Comparison of ENCODE assay signal across 9 cellular contexts in genomic region chr14:77458249-77458950, GRCh38. TPM values are rescaled to one million over a fixed set of nuclear protein-coding genes. Genes with fewer than 3 reads are reported as not detected.
DNase-seq lines count a peak whose midpoint lies in the region; ATAC-seq and TF ChIP-seq lines count a peak whose summit lies in the region.
"Had no signal": no experiment of that assay in that cellular context is flagged by ENCODE, and none has a peak within 500 bp of the region (broad histone marks: within the 10 kb centered on the region; RNA-seq: fewer than 3 reads in every experiment).

No MANE protein-coding gene starts in this region.

- intact Hi-C loops in CD4-positive, alpha-beta memory T cell (cut with micrococcal nuclease): loop anchor here (5.0 kb wide), 1 partner anchor 1306 kb away; the partner anchor contains the start of gene GPATCH2L
- intact Hi-C loops in spleen (cut with DNase I; ENCODE audit: low total_unique reads): loop anchor here (5.0 to 10.0 kb wide), 4 partner anchors 81 to 256 kb away; partner anchors contain the start of genes SAMD15, SPTLC2 and TMED8

- ATAC-seq in GM19372 (IDR thresholded peaks at IDR 0.05; ENCODE audit: low read depth, unreplicated experiment) (peak; percentile 13), HG03439 (IDR thresholded peaks at IDR 0.05; ENCODE audit: unreplicated experiment) (peak; percentile 22)

- H3K9me3 ChIP-seq in CD4-positive, alpha-beta memory T cell (ENCODE audit: control insufficient read depth in 1 of 2, low read length in 2 of 2): no peaks in the 10 kb centered on the region
- H3K9me3 ChIP-seq in spleen: no peaks in the 10 kb centered on the region

- peaks cover 26 to 50% (median 35%) of the 10 kb centered on the region in 4 donors for H3K4me1 Mint-ChIP-seq in CD4-positive, alpha-beta memory T cell

- peak overlapping the region; percentile 94 to 100 (median 100) for H3K27ac Mint-ChIP-seq in CD4-positive, alpha-beta memory T cell

- peaks cover 0 to 4% (median 0%) of the 10 kb centered on the region in 8 donors for H3K9me3 Mint-ChIP-seq in CD4-positive, alpha-beta memory T cell

- CTCF ChIA-PET in CD4-positive, alpha-beta memory T cell (lab: Charles Lee; ENCODE audit: partially characterized antibody): interaction anchor here (1.0 to 2.4 kb wide), 10 partner anchors 9 to 248 kb away, joined by 3 to 8 read pairs (median 4); partner anchors contain the start of genes GSTZ1, POMT2, SAMD15 and TMED8

- H3K36me3 Mint-ChIP-seq in CD4-positive, alpha-beta memory T cell: peaks cover 31 to 52% of the 10 kb centered on the region in 2 donors

- H3K4me3 ChIP-seq in CD4-positive, alpha-beta memory T cell (ENCODE audit: low read length in 2 of 2): peak overlapping the region; percentile 99 to 100
- H3K4me3 ChIP-seq in astrocyte of the cerebellum (ENCODE audit: low read depth, low read length): peak overlapping the region; percentile 98
- H3K4me3 ChIP-seq in spleen: peak overlapping the region; percentile 78 to 100 (median 94)

- TF ChIP-seq CTCF in astrocyte of the cerebellum (IDR thresholded peaks at IDR 0.05; ENCODE audit: low read depth, low read length, missing control alignments) (no peak), spleen (IDR thresholded peaks at IDR 0.05 in 8 of 11, conservative IDR thresholded peaks at IDR 0.05 in 3 of 11) (peak in 1 of 11 experiments; percentile 4)

- TF ChIP-seq POLR2A in spleen (IDR thresholded peaks at IDR 0.05): no peak

- in situ Hi-C loops in SK-MEL-5 (cut with HindIII; ENCODE audit: low pct_unique_long_range_greater_than_20kb, low sequenced_read_pairs) (no loop called here), astrocyte of the cerebellum (cut with HindIII; ENCODE audit: low sequenced_read_pairs) (no loop called here)

- POLR2A ChIA-PET in CD4-positive, alpha-beta memory T cell (lab: Charles Lee; ENCODE audit: partially characterized antibody): interaction anchor here (0.6 to 2.0 kb wide), 6 partner anchors 81 to 528 kb away, joined by 3 to 13 read pairs (median 4); partner anchors contain the start of genes ALKBH1, GSTZ1, POMT2 and SAMD15

- peak; percentile 11 to 56 (median 18) for DNase-seq in CD4-positive, alpha-beta memory T cell
- peak; percentile 21 for DNase-seq in SK-MEL-5 (ENCODE audit: low read depth, low spot score)
- no peak for DNase-seq in astrocyte of the cerebellum (ENCODE audit: low read depth)
- DNase-seq in iPS-NIHi11 (ENCODE audit: low spot score): peak; percentile 28
- peak; percentile 81 for DNase-seq in spleen
- DNase-seq in GDM1 (lab: John Stamatoyannopoulos, UW): no peak

- H3K27me3 ChIP-seq in CD4-positive, alpha-beta memory T cell (ENCODE audit: insufficient read depth, low read length): no peaks in the 10 kb centered on the region
- H3K27me3 ChIP-seq in spleen (replicated peaks in 1 of 7): no peaks in the 10 kb centered on the region

- peak overlapping the region; percentile 100 for H3K4me3 Mint-ChIP-seq in CD4-positive, alpha-beta memory T cell

- WGBS in spleen, 5 donors: 0% methylated on average over 22 to 29 of the region's 29 CpGs

- no peaks in the 10 kb centered on the region for H3K27me3 Mint-ChIP-seq in CD4-positive, alpha-beta memory T cell

- peak overlapping the region; percentile 86 for H3K27ac ChIP-seq in CD4-positive, alpha-beta memory T cell (ENCODE audit: low read depth, low read length)
- peak overlapping the region; percentile 80 to 98 (median 92) for H3K27ac ChIP-seq in spleen

- peaks cover 30% of the 10 kb centered on the region for H3K36me3 ChIP-seq in CD4-positive, alpha-beta memory T cell (ENCODE audit: insufficient read depth, low read length)
- H3K36me3 ChIP-seq in spleen: peaks cover 5 to 48% (median 39%) of the 10 kb centered on the region in 6 donors

- H3K4me1 ChIP-seq in CD4-positive, alpha-beta memory T cell (ENCODE audit: insufficient read depth, low read length): peaks cover 29% of the 10 kb centered on the region
- H3K4me1 ChIP-seq in spleen: peaks cover 20 to 57% (median 35%) of the 10 kb centered on the region in 6 donors

RNA-seq across cellular contexts. Expression of gene AHSA1, which starts 0.5 kb away (rescaled TPM):
- total RNA-seq in CD4-positive, alpha-beta memory T cell: 10 to 100 TPM; 88.5 to 89.9 TPM
- polyA plus RNA-seq in CD4-positive, alpha-beta memory T cell: 100 to 1,000 TPM in 1 of 2 donors, 10 to 100 TPM in 1; 95.6 to 134 TPM
- total RNA-seq in SK-MEL-5 (2014; rRNA removed; shearing (Covaris generic)): 192 and 196 TPM in 2 replicates
- polyA plus RNA-seq in SK-MEL-5 (2015; cell fraction: cytosol; rRNA removed): 220 and 253 TPM in 2 replicates
- polyA plus RNA-seq in SK-MEL-5 (2015; cell fraction: nucleus; rRNA removed): 54.6 and 133 TPM in 2 replicates
- 100 to 1,000 TPM in 1 of 7 donors, 10 to 100 TPM in 6; 55.2 to 126 (median 95.0) TPM for total RNA-seq in spleen
- polyA plus RNA-seq in spleen: 10 to 100 TPM; 41.5 to 81.0 (median 73.6) TPM

RNA-seq across cellular contexts. Expression of gene VIPAS39, which starts 1.0 kb away (rescaled TPM):
- total RNA-seq in CD4-positive, alpha-beta memory T cell: 10 to 100 TPM; 18.6 to 22.5 TPM
- 1 to 10 TPM; 7.6 to 8.4 TPM for polyA plus RNA-seq in CD4-positive, alpha-beta memory T cell
- 21.8 and 26.4 TPM in 2 replicates for total RNA-seq in SK-MEL-5 (2014; rRNA removed; shearing (Covaris generic))
- polyA plus RNA-seq in SK-MEL-5 (2015; cell fraction: cytosol; rRNA removed): 18.4 and 23.7 TPM in 2 replicates
- 31.5 and 39.2 TPM in 2 replicates for polyA plus RNA-seq in SK-MEL-5 (2015; cell fraction: nucleus; rRNA removed)
- total RNA-seq in spleen: 10 to 100 TPM; 13.4 to 24.3 (median 18.5) TPM
- polyA plus RNA-seq in spleen: 10 to 100 TPM in 1 of 3 donors, 1 to 10 TPM in 2; 9.8 to 10.8 (median 9.8) TPM

RNA-seq across cellular contexts. Expression of gene NOXRED1, which starts 35.1 kb away (rescaled TPM):
- total RNA-seq in CD4-positive, alpha-beta memory T cell: 1 to 10 TPM; 1.1 TPM
- not detected for polyA plus RNA-seq in CD4-positive, alpha-beta memory T cell
- total RNA-seq in SK-MEL-5 (2014; rRNA removed; shearing (Covaris generic)): 0.21 and 0.24 TPM in 2 replicates
- not detected in 2 replicates for polyA plus RNA-seq in SK-MEL-5 (2015; cell fraction: cytosol; rRNA removed)
- polyA plus RNA-seq in SK-MEL-5 (2015; cell fraction: nucleus; rRNA removed): 1.7 and 6.8 TPM in 2 replicates
- 1 to 10 TPM in 2 of 7 donors, under 1 TPM in 5; 0.46 to 1.2 (median 0.82) TPM for total RNA-seq in spleen
- under 1 TPM; 0.30 to 0.59 (median 0.32) TPM for polyA plus RNA-seq in spleen

RNA-seq across cellular contexts. Expression of gene ISM2, which starts 40.2 kb away (rescaled TPM):
- total RNA-seq in CD4-positive, alpha-beta memory T cell: not detected
- polyA plus RNA-seq in CD4-positive, alpha-beta memory T cell: not detected
- 0.19 and 0.79 TPM in 2 replicates for total RNA-seq in SK-MEL-5 (2014; rRNA removed; shearing (Covaris generic))
- polyA plus RNA-seq in SK-MEL-5 (2015; cell fraction: cytosol; rRNA removed): 1.1 and 2.2 TPM in 2 replicates
- 0.49 and 4.0 TPM in 2 replicates for polyA plus RNA-seq in SK-MEL-5 (2015; cell fraction: nucleus; rRNA removed)
- total RNA-seq in spleen: under 1 TPM in 5 of 7 donors, not detected in 2; 0.13 to 0.56 (median 0.43) TPM
- not detected for polyA plus RNA-seq in spleen
- total RNA-seq: activated CD8-positive, alpha-beta memory T cell treated with anti-CD3 and anti-CD28 coated beads for 36 hours had no signal

Comparison
In these comparisons a context has a peak if more than half of its experiments do, and no peak if none do; other contexts are left out.
1. DNase-seq: peak in CD4-positive, alpha-beta memory T cell (5 of 5), SK-MEL-5 (single experiment), iPS-NIHi11 (single experiment) and spleen (single experiment); none in astrocyte of the cerebellum (single experiment) and GDM1 (single experiment).
2. Peak in every context shown above with its lines, with median percentiles within 50 percentile points of each other: H3K4me3 ChIP-seq.